34 cellular contexts compared by ENCODE assay signal in the genomic region with DNA sequence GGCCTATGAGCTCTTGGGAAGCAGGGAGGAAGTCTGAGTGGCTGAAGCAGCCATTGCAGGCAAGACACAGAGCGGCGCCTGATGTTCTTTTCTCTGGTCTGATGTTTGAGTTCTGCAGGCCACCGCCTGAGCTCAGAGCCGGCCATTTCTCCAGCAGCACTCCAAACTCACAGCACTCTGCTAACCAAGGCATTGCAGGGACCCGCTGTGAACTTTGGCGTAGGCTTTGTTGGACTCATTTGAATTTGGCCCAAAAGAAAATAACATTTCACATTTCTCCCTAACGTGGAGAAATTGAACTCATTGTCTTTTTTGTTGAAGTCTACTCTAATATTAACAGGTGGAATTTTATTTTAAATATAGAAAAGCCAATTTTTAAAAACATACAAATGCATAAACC.
"Had no signal": no experiment of that assay in that cellular context is flagged by ENCODE, and none has a peak within 500 bp of the region (broad histone marks: within the 10 kb centered on the region; RNA-seq: fewer than 3 reads in every experiment).

No MANE protein-coding gene starts in this region.

- H3K27ac ChIP-seq: body of pancreas, brain microvascular endothelial cell, breast epithelium, VCaP had no signal

- H3K36me3 ChIP-seq: brain microvascular endothelial cell, breast epithelium had no signal

- H3K36me3 Mint-ChIP-seq: activated CD4-positive, alpha-beta memory T cell treated with anti-CD3 and anti-CD28 coated beads for 36 hours had no signal

- H3K4me3 Mint-ChIP-seq: activated B cell treated with CpG ODN at 0.5 μM for 24 hours; activated CD4-positive, alpha-beta memory T cell treated with anti-CD3 and anti-CD28 coated beads for 36 hours; activated CD4-positive, alpha-beta T cell treated with anti-CD3 and anti-CD28 coated beads, Interleukin-2, amount 10 ng/mL, durations not matched to agents 24 days and 14 days; activated CD8-positive, alpha-beta T cell treated with anti-CD3 and anti-CD28 coated beads for 36 hours; activated naive CD4-positive, alpha-beta T cell treated with anti-CD3 and anti-CD28 coated beads, Interleukin-2, amount 10 ng/mL, durations not matched to agents 7 days and 5 days; activated naive CD4-positive, alpha-beta T cell treated with anti-CD3 and anti-CD28 coated beads, Interleukin-2, amount 50 U/mL, for 24 hours; activated naive CD8-positive, alpha-beta T cell; activated naive CD8-positive, alpha-beta T cell treated with anti-CD3 and anti-CD28 coated beads, Interleukin-2, amount 10 ng/mL, durations not matched to agents 7 days and 5 days; activated naive CD8-positive, alpha-beta T cell treated with anti-CD3 and anti-CD28 coated beads, Interleukin-2, amount 50 U/mL, for 24 hours; activated T-cell treated with anti-CD3 and anti-CD28 coated beads, Interleukin-2, amount 50 U/mL, for 24 hours; central memory CD8-positive, alpha-beta T cell; T-helper 1 cell treated with Interleukin-12 subunit alpha and Interleukin-12 subunit beta and Interleukin-4 antibody, amounts not matched to agents 30 μg/mL and 1 μg/mL, for 36 hours; T-helper 2 cell treated with Interferon-gamma antibody and Interleukin-4, amounts not matched to agents 5 μg/mL and 100 μg/mL, for 36 hours had no signal

- H3K4me3 ChIP-seq: body of pancreas, breast epithelium had no signal

- H3K27ac Mint-ChIP-seq: activated B cell treated with CpG ODN at 0.5 μM for 24 hours; activated CD4-positive, alpha-beta memory T cell treated with anti-CD3 and anti-CD28 coated beads for 36 hours; activated CD4-positive, alpha-beta T cell treated with anti-CD3 and anti-CD28 coated beads, Interleukin-2, amount 10 ng/mL, durations not matched to agents 24 days and 14 days; activated CD8-positive, alpha-beta T cell treated with anti-CD3 and anti-CD28 coated beads for 36 hours; activated naive CD4-positive, alpha-beta T cell treated with anti-CD3 and anti-CD28 coated beads, Interleukin-2, amount 10 ng/mL, durations not matched to agents 7 days and 5 days; activated naive CD4-positive, alpha-beta T cell treated with anti-CD3 and anti-CD28 coated beads, Interleukin-2, amount 50 U/mL, for 24 hours; activated naive CD8-positive, alpha-beta T cell; activated naive CD8-positive, alpha-beta T cell treated with anti-CD3 and anti-CD28 coated beads, Interleukin-2, amount 10 ng/mL, durations not matched to agents 7 days and 5 days; activated naive CD8-positive, alpha-beta T cell treated with anti-CD3 and anti-CD28 coated beads, Interleukin-2, amount 50 U/mL, for 24 hours; activated T-cell treated with anti-CD3 and anti-CD28 coated beads, Interleukin-2, amount 50 U/mL, for 24 hours; activated T-helper 2 cell treated with anti-CD3 and anti-CD28 coated beads, Interferon-gamma antibody, Interleukin-2, Interleukin-4, amounts not matched to agents 10 μg/mL and 5 μg/mL and 100 μg/mL, durations not matched to agents 14 hours and 24 hours and 36 hours; T-helper 1 cell treated with Interleukin-12 subunit alpha and Interleukin-12 subunit beta and Interleukin-4 antibody, amounts not matched to agents 30 μg/mL and 1 μg/mL, for 36 hours; T-helper 2 cell treated with Interferon-gamma antibody and Interleukin-4, amounts not matched to agents 5 μg/mL and 100 μg/mL, for 36 hours had no signal

- H3K9me3 Mint-ChIP-seq: activated B cell treated with CpG ODN at 0.5 μM for 24 hours; activated CD4-positive, alpha-beta memory T cell treated with anti-CD3 and anti-CD28 coated beads for 36 hours; activated CD4-positive, alpha-beta T cell treated with anti-CD3 and anti-CD28 coated beads, Interleukin-2, amount 10 ng/mL, durations not matched to agents 24 days and 14 days; activated CD8-positive, alpha-beta T cell treated with anti-CD3 and anti-CD28 coated beads for 36 hours; activated naive CD4-positive, alpha-beta T cell treated with anti-CD3 and anti-CD28 coated beads, Interleukin-2, amount 10 ng/mL, durations not matched to agents 7 days and 5 days; activated naive CD4-positive, alpha-beta T cell treated with anti-CD3 and anti-CD28 coated beads, Interleukin-2, amount 50 U/mL, for 24 hours; activated naive CD8-positive, alpha-beta T cell treated with anti-CD3 and anti-CD28 coated beads, Interleukin-2, amount 10 ng/mL, durations not matched to agents 7 days and 5 days; activated naive CD8-positive, alpha-beta T cell treated with anti-CD3 and anti-CD28 coated beads, Interleukin-2, amount 50 U/mL, for 24 hours; activated T-cell treated with anti-CD3 and anti-CD28 coated beads, Interleukin-2, amount 50 U/mL, for 24 hours; activated T-helper 2 cell treated with anti-CD3 and anti-CD28 coated beads, Interferon-gamma antibody, Interleukin-2, Interleukin-4, amounts not matched to agents 10 μg/mL and 5 μg/mL and 100 μg/mL, durations not matched to agents 14 hours and 24 hours and 36 hours; central memory CD8-positive, alpha-beta T cell; T-helper 1 cell treated with Interleukin-12 subunit alpha and Interleukin-12 subunit beta and Interleukin-4 antibody, amounts not matched to agents 30 μg/mL and 1 μg/mL, for 36 hours; T-helper 2 cell treated with Interferon-gamma antibody and Interleukin-4, amounts not matched to agents 5 μg/mL and 100 μg/mL, for 36 hours had no signal

- H3K27me3 Mint-ChIP-seq: activated B cell treated with CpG ODN at 0.5 μM for 24 hours; activated CD4-positive, alpha-beta memory T cell treated with anti-CD3 and anti-CD28 coated beads for 36 hours; activated CD4-positive, alpha-beta T cell treated with anti-CD3 and anti-CD28 coated beads, Interleukin-2, amount 10 ng/mL, durations not matched to agents 24 days and 14 days; activated CD8-positive, alpha-beta T cell treated with anti-CD3 and anti-CD28 coated beads for 36 hours; activated naive CD4-positive, alpha-beta T cell treated with anti-CD3 and anti-CD28 coated beads, Interleukin-2, amount 10 ng/mL, durations not matched to agents 7 days and 5 days; activated naive CD4-positive, alpha-beta T cell treated with anti-CD3 and anti-CD28 coated beads, Interleukin-2, amount 50 U/mL, for 24 hours; activated naive CD8-positive, alpha-beta T cell; activated naive CD8-positive, alpha-beta T cell treated with anti-CD3 and anti-CD28 coated beads, Interleukin-2, amount 10 ng/mL, durations not matched to agents 7 days and 5 days; activated naive CD8-positive, alpha-beta T cell treated with anti-CD3 and anti-CD28 coated beads, Interleukin-2, amount 50 U/mL, for 24 hours; activated T-cell treated with anti-CD3 and anti-CD28 coated beads, Interleukin-2, amount 50 U/mL, for 24 hours; central memory CD8-positive, alpha-beta T cell had no signal

- H3K4me1 Mint-ChIP-seq: activated B cell treated with CpG ODN at 0.5 μM for 24 hours; activated CD4-positive, alpha-beta T cell treated with anti-CD3 and anti-CD28 coated beads, Interleukin-2, amount 10 ng/mL, durations not matched to agents 24 days and 14 days; activated naive CD4-positive, alpha-beta T cell treated with anti-CD3 and anti-CD28 coated beads, Interleukin-2, amount 10 ng/mL, durations not matched to agents 7 days and 5 days; activated naive CD4-positive, alpha-beta T cell treated with anti-CD3 and anti-CD28 coated beads, Interleukin-2, amount 50 U/mL, for 24 hours; activated naive CD8-positive, alpha-beta T cell treated with anti-CD3 and anti-CD28 coated beads, Interleukin-2, amount 10 ng/mL, durations not matched to agents 7 days and 5 days; activated naive CD8-positive, alpha-beta T cell treated with anti-CD3 and anti-CD28 coated beads, Interleukin-2, amount 50 U/mL, for 24 hours; central memory CD8-positive, alpha-beta T cell had no signal

- DNase-seq: activated B cell treated with CpG ODN at 0.5 μM for 24 hours; activated CD4-positive, alpha-beta memory T cell treated with anti-CD3 and anti-CD28 coated beads for 36 hours; activated CD4-positive, alpha-beta T cell treated with anti-CD3 and anti-CD28 coated beads for 4 hours; activated CD4-positive, alpha-beta T cell treated with anti-CD3 and anti-CD28 coated beads, Interleukin-2, amount 10 ng/mL, durations not matched to agents 24 days and 14 days; activated CD4-positive, alpha-beta T cell treated with anti-CD3 and anti-CD28 coated beads, Interleukin-2, amount 50 U/mL, for 1 hour; activated CD4-positive, alpha-beta T cell treated with anti-CD3 and anti-CD28 coated beads, Interleukin-2, amount 50 U/mL, for 4 hours; activated CD4-positive, CD25-positive, alpha-beta regulatory T cell treated with anti-CD3 and anti-CD28 coated beads, Interleukin-2, amount 50 U/mL, for 72 hours; activated CD8-positive, alpha-beta memory T cell treated with anti-CD3 and anti-CD28 coated beads, Interleukin-2, amount 50 U/mL, for 48 hours; activated CD8-positive, alpha-beta T cell treated with anti-CD3 and anti-CD28 coated beads for 36 hours; activated effector memory CD4-positive, alpha-beta T cell treated with Interleukin-2 at 50 U/mL for 16 hours; activated gamma-delta T cell; activated naive CD4-positive, alpha-beta T cell treated with anti-CD3 and anti-CD28 coated beads, Interleukin-2, amount 10 ng/mL, durations not matched to agents 7 days and 5 days; activated naive CD4-positive, alpha-beta T cell treated with Interleukin-2 at 50 U/mL for 16 hours; activated naive CD8-positive, alpha-beta T cell treated with anti-CD3 and anti-CD28 coated beads, Interleukin-2, amount 10 ng/mL, durations not matched to agents 7 days and 5 days; activated naive CD8-positive, alpha-beta T cell treated with anti-CD3 and anti-CD28 coated beads, Interleukin-2, amount 50 U/mL, for 24 hours; activated T-cell treated with anti-CD3 and anti-CD28 coated beads, Interleukin-2, amount 50 U/mL, for 24 hours; activated T-cell treated with anti-CD3 and anti-CD28 coated beads, Interleukin-2, amount 50 U/mL, for 48 hours; amygdala; anterior cingulate cortex; body of pancreas; brain microvascular endothelial cell; caudate nucleus; cerebellar nuclear complex; T-helper 1 cell; T-helper 2 cell; T-helper 9 cell had no signal

- H3K27me3 ChIP-seq: body of pancreas, brain microvascular endothelial cell, breast epithelium had no signal

- H3K4me1 ChIP-seq: body of pancreas, breast epithelium had no signal

- ATAC-seq: activated CD8-positive, alpha-beta T cell treated with anti-CD3 and anti-CD28 coated beads for 36 hours; activated naive CD8-positive, alpha-beta T cell treated with anti-CD3 and anti-CD28 coated beads, Interleukin-2, amount 50 U/mL, for 24 hours; body of pancreas had no signal

- H3K9me3 ChIP-seq: body of pancreas, breast epithelium had no signal
